Comparison of ENCODE assay signal across 18 cellular contexts in the genomic region with DNA sequence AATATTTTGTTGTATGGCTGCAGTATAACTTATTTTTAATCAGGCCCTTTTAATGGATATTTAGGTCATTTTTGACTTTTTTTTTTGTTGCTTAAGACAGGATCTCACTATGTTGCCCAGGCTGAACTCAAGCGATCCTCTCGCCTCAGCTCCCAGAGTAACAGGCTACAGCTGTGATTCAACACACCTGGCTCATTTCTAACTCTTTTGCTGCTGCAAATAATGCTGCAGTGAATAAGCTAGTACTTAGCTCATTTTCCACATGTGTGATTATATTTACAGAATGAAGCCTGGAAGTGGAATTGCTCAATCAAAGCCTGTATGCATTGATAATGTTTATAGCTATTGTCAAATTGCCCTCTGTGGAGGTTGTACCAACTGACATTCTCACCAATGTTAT. TPM values are rescaled to one million over a fixed set of nuclear protein-coding genes. Genes with fewer than 3 reads are reported as not detected.
"Had no signal": no experiment of that assay in that cellular context is flagged by ENCODE, and none has a peak within 500 bp of the region (broad histone marks: within the 10 kb centered on the region; RNA-seq: fewer than 3 reads in every experiment).

No MANE protein-coding gene starts in this region.

- H3K9me3 ChIP-seq: colonic mucosa, esophagus muscularis mucosa, pancreas, thyroid gland had no signal

- H3K4me3 ChIP-seq: colonic mucosa, esophagus muscularis mucosa, lung, pancreas, thyroid gland had no signal

- H3K4me1 ChIP-seq: colonic mucosa, esophagus muscularis mucosa, foreskin keratinocyte, pancreas, thyroid gland had no signal

- ATAC-seq: foreskin keratinocyte; stimulated activated memory B cell treated with anti-CD40 and anti-IgM and Interleukin-4, amounts not matched to agents 10 μg/mL and 1 μg/mL and 100 μg/mL, for 72 hours had no signal

- DNase-seq: activated CD4-positive, alpha-beta T cell treated with anti-CD3 and anti-CD28 coated beads, Interleukin-2, amount 50 U/mL, for 48 hours; activated naive CD4-positive, alpha-beta T cell treated with anti-CD3 and anti-CD28 coated beads, Interleukin-2, amount 10 ng/mL, durations not matched to agents 7 days and 5 days; amniotic stem cell; foreskin keratinocyte; glutamatergic neuron; immature natural killer cell; midbrain; pancreas; retina; T-helper 1 cell; T1000; thyroid gland had no signal

- H3K27me3 ChIP-seq: colonic mucosa, pancreas, thyroid gland had no signal

- H3K27ac ChIP-seq: colonic mucosa, esophagus muscularis mucosa, foreskin keratinocyte, pancreas, thyroid gland had no signal

- H3K36me3 ChIP-seq: colonic mucosa, esophagus muscularis mucosa, pancreas, thyroid gland had no signal

RNA-seq across cellular contexts. Expression of gene GTSF1L, which starts 1.1 kb away (rescaled TPM):
- total RNA-seq: activated T-helper 2 cell treated with anti-CD3 and anti-CD28 coated beads, Interferon-gamma antibody, Interleukin-2, Interleukin-4, amounts not matched to agents 10 μg/mL and 5 μg/mL and 100 μg/mL, durations not matched to agents 14 hours and 24 hours and 36 hours; cardiac septum; colonic mucosa; esophagus muscularis mucosa; foreskin keratinocyte; lung; pancreas; thyroid gland had no signal
